Comparison of ENCODE assay signal across 19 cellular contexts in genomic region chr16:79811541-79811940, GRCh38.
"Had no signal": no experiment of that assay in that cellular context is flagged by ENCODE, and none has a peak within 500 bp of the region (broad histone marks: within the 10 kb centered on the region; RNA-seq: fewer than 3 reads in every experiment).

No MANE protein-coding gene starts in this region.

- H3K9me3 ChIP-seq: psoas muscle, sigmoid colon, thoracic aorta, upper lobe of right lung had no signal

- H3K36me3 ChIP-seq: neural progenitor cell, sigmoid colon, thoracic aorta, upper lobe of right lung had no signal

- DNase-seq: activated CD4-positive, alpha-beta T cell treated with anti-CD3 and anti-CD28 coated beads, Interleukin-2, amount 10 ng/mL, durations not matched to agents 24 days and 14 days; activated CD4-positive, CD25-positive, alpha-beta regulatory T cell; activated CD8-positive, alpha-beta memory T cell treated with anti-CD3 and anti-CD28 coated beads, Interleukin-2, amount 50 U/mL, for 48 hours; activated CD8-positive, alpha-beta T cell treated with anti-CD3 and anti-CD28 coated beads, Interleukin-2, amount 10 ng/mL, durations not matched to agents 7 days and 5 days; activated naive CD8-positive, alpha-beta T cell treated with anti-CD3 and anti-CD28 coated beads for 36 hours; activated T-cell treated with anti-CD3 and anti-CD28 coated beads, Interleukin-2, amount 50 U/mL, for 72 hours; amygdala; dermis blood vessel endothelial cell; effector memory CD8-positive, alpha-beta T cell; erythroblast; naive B cell; psoas muscle; sigmoid colon; stimulated activated CD4-positive, alpha-beta T cell treated with anti-CD3 and anti-CD28 coated beads, Interleukin-1b, Interleukin-23, amount 100 ng/mL, for 48 hours; upper lobe of right lung had no signal

- H3K27ac ChIP-seq: neural progenitor cell, psoas muscle, sigmoid colon, thoracic aorta, upper lobe of right lung had no signal

- H2AFZ ChIP-seq: neural progenitor cell had no signal

- H3K4me2 ChIP-seq: neural progenitor cell had no signal

- H3K27me3 ChIP-seq: neural progenitor cell, sigmoid colon, upper lobe of right lung had no signal

- ATAC-seq: activated CD8-positive, alpha-beta T cell treated with anti-CD3 and anti-CD28 coated beads, Interleukin-2, amount 10 ng/mL, durations not matched to agents 7 days and 5 days; activated T-cell treated with anti-CD3 and anti-CD28 coated beads, Interleukin-2, amount 50 U/mL, for 72 hours; effector memory CD8-positive, alpha-beta T cell; psoas muscle; stimulated activated effector memory CD8-positive, alpha-beta T cell treated with anti-CD3 and anti-CD28 coated beads, Interleukin-12 subunit alpha, Interleukin-12 subunit beta, amount 100 ng/mL, for 72 hours; upper lobe of right lung had no signal

- H3K4me3 ChIP-seq: lung, neural progenitor cell, psoas muscle, sigmoid colon, thoracic aorta, upper lobe of right lung had no signal

- H3K4me1 ChIP-seq: psoas muscle, sigmoid colon, upper lobe of right lung had no signal
